26 cellular contexts compared by ENCODE assay signal in the genomic region with DNA sequence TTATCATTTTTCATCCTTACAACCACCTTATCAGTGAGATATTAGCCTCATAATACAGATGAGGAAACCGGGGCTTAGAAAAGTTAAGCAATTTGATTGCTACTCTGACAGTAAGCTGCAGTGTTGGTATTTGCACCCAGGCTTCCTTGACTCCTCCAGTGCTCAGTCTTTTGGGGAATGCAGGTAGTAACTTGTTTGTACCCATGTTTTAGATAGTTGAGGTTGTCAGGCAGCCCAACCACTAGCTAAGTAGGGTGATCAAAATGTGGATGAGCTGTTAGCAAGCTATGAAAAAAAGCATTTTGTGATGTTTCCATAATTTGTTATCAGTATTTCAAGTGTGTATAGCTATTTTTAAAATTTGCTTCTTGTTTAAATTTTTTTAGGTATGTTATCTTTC.
"Had no signal": no experiment of that assay in that cellular context is flagged by ENCODE, and none has a peak within 500 bp of the region (broad histone marks: within the 10 kb centered on the region; RNA-seq: fewer than 3 reads in every experiment).

No MANE protein-coding gene starts in this region.

- H3K27ac Mint-ChIP-seq: activated B cell treated with CpG ODN at 0.5 μM for 24 hours; activated CD4-positive, alpha-beta T cell treated with anti-CD3 and anti-CD28 coated beads for 36 hours; activated naive CD8-positive, alpha-beta T cell treated with anti-CD3 and anti-CD28 coated beads, Interleukin-2, amount 10 ng/mL, durations not matched to agents 7 days and 5 days; dendritic cell treated with granulocyte-macrophage colony-stimulating factor and Interleukin-4, amounts not matched to agents 40 ng/mL and 50 ng/mL, for 4 days; progenitor cell of endocrine pancreas; stimulated activated memory B cell treated with anti-CD40 and anti-IgM and Interleukin-4, amounts not matched to agents 10 μg/mL and 1 μg/mL and 100 μg/mL, for 72 hours; T-helper 1 cell treated with Interleukin-12 subunit alpha and Interleukin-12 subunit beta and Interleukin-4 antibody, amounts not matched to agents 30 μg/mL and 1 μg/mL, for 36 hours had no signal

- H3K27me3 Mint-ChIP-seq: activated B cell treated with CpG ODN at 0.5 μM for 24 hours; activated CD4-positive, alpha-beta T cell treated with anti-CD3 and anti-CD28 coated beads for 36 hours; activated naive CD8-positive, alpha-beta T cell treated with anti-CD3 and anti-CD28 coated beads, Interleukin-2, amount 10 ng/mL, durations not matched to agents 7 days and 5 days; dendritic cell treated with granulocyte-macrophage colony-stimulating factor and Interleukin-4, amounts not matched to agents 40 ng/mL and 50 ng/mL, for 4 days; progenitor cell of endocrine pancreas; stimulated activated memory B cell treated with anti-CD40 and anti-IgM and Interleukin-4, amounts not matched to agents 10 μg/mL and 1 μg/mL and 100 μg/mL, for 72 hours had no signal

- DNase-seq: activated B cell treated with CpG ODN at 0.5 μM for 24 hours; activated CD4-positive, alpha-beta T cell treated with anti-CD3 and anti-CD28 coated beads for 36 hours; activated CD4-positive, alpha-beta T cell treated with anti-CD3 and anti-CD28 coated beads, Interleukin-2, amount 50 U/mL, for 4 hours; activated effector memory CD4-positive, alpha-beta T cell treated with anti-CD3 and anti-CD28 coated beads, Interleukin-2, amount 50 U/mL, for 16 hours; activated naive CD8-positive, alpha-beta T cell treated with anti-CD3 and anti-CD28 coated beads, Interleukin-2, amount 10 ng/mL, durations not matched to agents 7 days and 5 days; amygdala; effector CD4-positive, alpha-beta T cell; glutamatergic neuron; immature natural killer cell; left ventricle myocardium superior; midbrain; natural killer cell; retina; sigmoid colon; stimulated activated CD4-positive, alpha-beta T cell treated with anti-CD3 and anti-CD28 coated beads, Interleukin-15, amount 100 ng/mL, for 24 hours; stomach; T1000 had no signal

- ATAC-seq: activated CD4-positive, alpha-beta T cell treated with anti-CD3 and anti-CD28 coated beads for 36 hours; left ventricle myocardium superior; natural killer cell; stimulated activated memory B cell treated with anti-CD40 and anti-IgM and Interleukin-4, amounts not matched to agents 10 μg/mL and 1 μg/mL and 100 μg/mL, for 72 hours had no signal

- H3K4me3 ChIP-seq: cardiac muscle cell, hepatocyte, sigmoid colon, smooth muscle cell, stomach, suprapubic skin, tibial nerve had no signal

- H3K9me3 Mint-ChIP-seq: activated B cell treated with CpG ODN at 0.5 μM for 24 hours; activated naive CD8-positive, alpha-beta T cell treated with anti-CD3 and anti-CD28 coated beads, Interleukin-2, amount 10 ng/mL, durations not matched to agents 7 days and 5 days; dendritic cell treated with granulocyte-macrophage colony-stimulating factor and Interleukin-4, amounts not matched to agents 40 ng/mL and 50 ng/mL, for 4 days; immature natural killer cell; natural killer cell; stimulated activated memory B cell treated with anti-CD40 and anti-IgM and Interleukin-4, amounts not matched to agents 10 μg/mL and 1 μg/mL and 100 μg/mL, for 72 hours; T-helper 1 cell treated with Interleukin-12 subunit alpha and Interleukin-12 subunit beta and Interleukin-4 antibody, amounts not matched to agents 30 μg/mL and 1 μg/mL, for 36 hours had no signal

- H3K36me3 Mint-ChIP-seq: natural killer cell had no signal

- H3K4me3 Mint-ChIP-seq: activated B cell treated with CpG ODN at 0.5 μM for 24 hours; activated CD4-positive, alpha-beta T cell treated with anti-CD3 and anti-CD28 coated beads for 36 hours; activated naive CD8-positive, alpha-beta T cell treated with anti-CD3 and anti-CD28 coated beads, Interleukin-2, amount 10 ng/mL, durations not matched to agents 7 days and 5 days; dendritic cell treated with granulocyte-macrophage colony-stimulating factor and Interleukin-4, amounts not matched to agents 40 ng/mL and 50 ng/mL, for 4 days; immature natural killer cell; natural killer cell; stimulated activated memory B cell treated with anti-CD40 and anti-IgM and Interleukin-4, amounts not matched to agents 10 μg/mL and 1 μg/mL and 100 μg/mL, for 72 hours; T-helper 1 cell treated with Interleukin-12 subunit alpha and Interleukin-12 subunit beta and Interleukin-4 antibody, amounts not matched to agents 30 μg/mL and 1 μg/mL, for 36 hours had no signal

- H3K27ac ChIP-seq: cardiac muscle cell, hepatocyte, sigmoid colon, stomach, suprapubic skin, tibial nerve had no signal
